ENCODE assay signal across 10 cellular contexts in the genomic region with DNA sequence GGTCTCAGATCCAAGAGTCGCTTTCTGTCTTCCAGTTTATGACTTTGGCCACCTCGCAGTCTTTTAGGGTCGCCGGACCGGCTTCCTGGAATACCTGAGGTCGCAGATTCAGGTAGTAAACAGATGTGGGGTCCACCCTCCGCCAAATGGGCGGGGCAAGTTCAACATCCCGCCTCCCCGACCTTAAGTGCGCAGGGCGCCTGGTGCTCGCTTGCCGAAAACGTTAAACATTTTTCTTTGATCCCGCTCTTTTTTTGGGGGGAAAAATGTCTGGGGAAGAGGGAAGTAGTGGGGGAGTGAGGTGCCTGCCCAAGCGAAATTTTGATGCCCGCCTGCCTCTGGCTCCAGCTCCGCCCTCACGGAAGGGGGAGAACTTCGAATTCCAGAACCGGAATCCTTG.
DNase-seq lines count a peak whose midpoint lies in the region; TF ChIP-seq lines count a peak whose summit lies in the region.
"Had no signal": no experiment of that assay in that cellular context is flagged by ENCODE, and none has a peak within 500 bp of the region (broad histone marks: within the 10 kb centered on the region; RNA-seq: fewer than 3 reads in every experiment).

No MANE protein-coding gene starts in this region.

- H3K27ac Mint-ChIP-seq in MCF 10A (ENCODE audit: low read depth, unreplicated experiment) = no peak overlapping the region
- H3K27ac Mint-ChIP-seq in brain = no peak overlapping the region
- H3K27ac Mint-ChIP-seq: IgD-negative memory B cell had no signal

- WGBS in mammary epithelial cell (ENCODE audit: low coverage, missing lambda C conversion rate) = 31% methylated on average over 10 of the region's 22 CpGs
- 5% methylated on average over 22 of the region's 22 CpGs for WGBS in suprapubic skin

- no peaks in the 10 kb centered on the region for H3K36me3 Mint-ChIP-seq in MCF 10A (ENCODE audit: insufficient read depth, unreplicated experiment)
- H3K36me3 Mint-ChIP-seq in brain = no peaks in the 10 kb centered on the region

- dilution Hi-C loops in mammary epithelial cell (cut with HindIII; ENCODE audit: low sequenced_read_pairs) = no loop called here

- H3K4me1 Mint-ChIP-seq in MCF 10A (ENCODE audit: insufficient read depth, unreplicated experiment) = peaks cover 7% of the 10 kb centered on the region
- peaks cover 8% of the 10 kb centered on the region for H3K4me1 Mint-ChIP-seq in brain

- peak overlapping the region in 1 of 3 experiments; percentile 14 for H3K4me3 ChIP-seq in mammary epithelial cell (replicated peaks in 1 of 3; ENCODE audit: insufficient read depth in 1 of 3, low read depth in 2 of 3, low read length in 3 of 3)
- peak overlapping the region; percentile 44 for H3K4me3 ChIP-seq in suprapubic skin
- H3K4me3 ChIP-seq: body of pancreas had no signal

- TF ChIP-seq POLR2A in suprapubic skin (IDR thresholded peaks at IDR 0.05) = no peak

- H3K9me3 ChIP-seq in mammary epithelial cell (replicated peaks; ENCODE audit: insufficient read depth, low read length) (no peaks in the 10 kb centered on the region), suprapubic skin (no peaks in the 10 kb centered on the region)
- H3K9me3 ChIP-seq: body of pancreas had no signal

- BruUV-seq in MCF 10A (replicated peaks; lab: Mats Ljungman, UMichigan) = no TSS peak
- no TSS peak for BruUV-seq in mammary epithelial cell (replicated peaks; lab: Mats Ljungman, UMichigan)

- H3K27ac ChIP-seq in mammary epithelial cell (ENCODE audit: insufficient read depth, low read depth, low read length) (no peak overlapping the region), suprapubic skin (no peak overlapping the region)
- H3K27ac ChIP-seq: body of pancreas had no signal

- H3K79me2 ChIP-seq in mammary epithelial cell (ENCODE audit: insufficient read depth, low read length) = no peaks in the 10 kb centered on the region

- in situ Hi-C loops in mammary epithelial cell (cut with MboI; ENCODE audit: low sequenced_read_pairs in 2 of 2) = no loop called here

- intact Hi-C loops in MCF 10A (cut with micrococcal nuclease) (loop anchor here (5.0 kb wide), 1 partner anchor 313 kb away; no protein-coding TSS in a partner anchor), mammary epithelial cell (cut with micrococcal nuclease) (loop anchor here (5.0 kb wide), 1 partner anchor 513 kb away; the partner anchor contains the start of gene RBM19)

- CTCF ChIA-PET in MCF 10A (lab: Yijun Ruan, JAX) (interaction anchor here (1.0 to 3.7 kb wide), 2 partner anchors 13 to 499 kb away, joined by 3 to 16 read pairs; no protein-coding TSS in a partner anchor), mammary epithelial cell (lab: Charles Lee; ENCODE audit: low non-redundant PET) (no interaction called here)

- H3K4me1 ChIP-seq in mammary epithelial cell (ENCODE audit: insufficient read depth, low read length) (no peaks in the 10 kb centered on the region), suprapubic skin (peaks cover 17% of the 10 kb centered on the region)

- no peak overlapping the region for H2AFZ ChIP-seq in mammary epithelial cell (ENCODE audit: low read depth, low read length)

- H3K4me2 ChIP-seq in mammary epithelial cell (ENCODE audit: insufficient read depth, low read depth, low read length) = no peak overlapping the region

- no peaks in the 10 kb centered on the region for H4K20me1 ChIP-seq in mammary epithelial cell (ENCODE audit: insufficient read depth, low read length)

- TF ChIP-seq EP300 in suprapubic skin (IDR thresholded peaks at IDR 0.05) = no peak

- H3K4me3 Mint-ChIP-seq in MCF 10A (ENCODE audit: unreplicated experiment) = peak overlapping the region; percentile 41
- peak overlapping the region in 4 of 5 experiments; percentile 35 to 81 (median 66) for H3K4me3 Mint-ChIP-seq in brain

- no peak for DNase-seq in MCF 10A (ENCODE audit: unreplicated experiment)
- DNase-seq in mammary epithelial cell = no peak
- peak; percentile 71 for DNase-seq in islet precursor cell
- DNase-seq in suprapubic skin (ENCODE audit: low spot score in 2 of 2) = no peak
- no peak for DNase-seq in NCI-H1694 treated with DMSO at 0.1 percent for 48 hours (lab: John Stamatoyannopoulos, UW)
- no peak for DNase-seq in foreskin melanocyte
- no peak for DNase-seq in NCI-H1092 (lab: John Stamatoyannopoulos, UW)
- DNase-seq: body of pancreas had no signal

- peaks cover 55% of the 10 kb centered on the region for H3K27me3 Mint-ChIP-seq in MCF 10A (ENCODE audit: insufficient read depth, unreplicated experiment)
- peaks cover 82% of the 10 kb centered on the region for H3K27me3 Mint-ChIP-seq in brain

- no peak overlapping the region for H3K9ac ChIP-seq in mammary epithelial cell (ENCODE audit: insufficient read depth, low read length)

- H3K27me3 ChIP-seq in mammary epithelial cell (ENCODE audit: insufficient read depth, low read length) (peaks cover 16% of the 10 kb centered on the region), suprapubic skin (peaks cover 83% of the 10 kb centered on the region)

- POLR2A ChIA-PET in MCF 10A (lab: Yijun Ruan, JAX) = no interaction called here

- no peaks in the 10 kb centered on the region for H3K36me3 ChIP-seq in mammary epithelial cell (ENCODE audit: insufficient read depth, low read length)
- no peaks in the 10 kb centered on the region for H3K36me3 ChIP-seq in suprapubic skin

- H3K9me3 Mint-ChIP-seq in MCF 10A (ENCODE audit: unreplicated experiment) = no peaks in the 10 kb centered on the region
- H3K9me3 Mint-ChIP-seq in brain = peaks cover 0 to 2% (median 0%) of the 10 kb centered on the region in 5 experiments

- TF ChIP-seq CTCF in MCF 10A (IDR thresholded peaks at IDR 0.05; ENCODE audit: unreplicated experiment) = no peak
- no peak for TF ChIP-seq CTCF in mammary epithelial cell (conservative IDR thresholded peaks at IDR 0.05 in 1 of 2, IDR thresholded peaks at IDR 0.05 in 1 of 2; ENCODE audit: extremely low read depth in 1 of 2, insufficient read depth in 1 of 2, low read depth in 1 of 2, low read length in 2 of 2)
- no peak for TF ChIP-seq CTCF in brain (conservative IDR thresholded peaks at IDR 0.05)
- TF ChIP-seq CTCF in suprapubic skin (IDR thresholded peaks at IDR 0.05) = no peak
